In genomic region chr13:20363162-20363561, GRCh38 we compare ENCODE assay signal across 18 cellular contexts.
A peak's percentile ranks its signal among the peaks of the same experiment; 100 is the strongest.
DNase-seq lines count a peak whose midpoint lies in the region; ATAC-seq and TF ChIP-seq lines count a peak whose summit lies in the region.
"Had no signal": no experiment of that assay in that cellular context is flagged by ENCODE, and none has a peak within 500 bp of the region (broad histone marks: within the 10 kb centered on the region; RNA-seq: fewer than 3 reads in every experiment).

No MANE protein-coding gene starts in this region.

- H3K9me2 ChIP-seq in PC-3 (replicated peaks; ENCODE audit: low read length), result no peaks in the 10 kb centered on the region

- H4K20me1 ChIP-seq in PC-3 (ENCODE audit: low read length), result no peaks in the 10 kb centered on the region

- no peaks in the 10 kb centered on the region for H3K36me3 Mint-ChIP-seq in immature natural killer cell
- H3K36me3 Mint-ChIP-seq: CD4-positive, CD25-positive, alpha-beta regulatory T cell had no signal

- no peak overlapping the region for H3K9ac ChIP-seq in PC-3 (ENCODE audit: low read length)

- POLR2A ChIA-PET in PC-3 (lab: Charles Lee; ENCODE audit: unreplicated experiment), result no interaction called here

- no TSS peak for BruUV-seq in PC-3 (replicated peaks; lab: Mats Ljungman, UMichigan)

- TF ChIP-seq CTCF in right atrium auricular region (IDR thresholded peaks at IDR 0.05) (no peak), upper lobe of right lung (IDR thresholded peaks at IDR 0.05) (no peak), PC-3 (conservative IDR thresholded peaks at IDR 0.05; ENCODE audit: low read depth, low read length) (no peak)

- intact Hi-C loops in left cardiac atrium (cut with DNase I) (no loop called here), upper lobe of right lung (cut with DNase I) (no loop called here), PC-3 (cut with micrococcal nuclease) (no loop called here)

- H3K4me1 Mint-ChIP-seq in immature natural killer cell, result peaks cover 12 to 20% of the 10 kb centered on the region in 2 donors
- H3K4me1 Mint-ChIP-seq: B cell had no signal

- H3K9me3 ChIP-seq in right atrium auricular region, result no peaks in the 10 kb centered on the region
- no peaks in the 10 kb centered on the region for H3K9me3 ChIP-seq in upper lobe of right lung
- no peaks in the 10 kb centered on the region for H3K9me3 ChIP-seq in PC-3 (ENCODE audit: low read length)
- H3K9me3 ChIP-seq: A549, Peyer's patch, SJCRH30 had no signal

- DNase-seq in right atrium auricular region (ENCODE audit: low spot score) (peak; percentile 42), left cardiac atrium (no peak), UCSD-AML1 (lab: John Stamatoyannopoulos, UW; ENCODE audit: unreplicated experiment) (peak; percentile 55), immature natural killer cell (peak; percentile 2 to 21 (median 17)), upper lobe of right lung (no peak), PC-3 (no peak)
- DNase-seq: CD4-positive, CD25-positive, alpha-beta regulatory T cell; DMS79; H9; HFFc6; NCI-H187; Peyer's patch; SJCRH30 had no signal

- H3K27me3 Mint-ChIP-seq in immature natural killer cell (ENCODE audit: low read depth in 3 of 3), result peaks cover 1 to 7% (median 6%) of the 10 kb centered on the region in 3 donors

- H3K4me2 ChIP-seq in PC-3 (ENCODE audit: low read length), result no peak overlapping the region
- H3K4me2 ChIP-seq: A549 had no signal

- no peaks in the 10 kb centered on the region for H3K79me2 ChIP-seq in PC-3 (ENCODE audit: low read length)

- H3K4me3 ChIP-seq in right atrium auricular region (no peak overlapping the region), upper lobe of right lung (no peak overlapping the region), PC-3 (ENCODE audit: low read length) (no peak overlapping the region)
- H3K4me3 ChIP-seq: A549, GM12878, Peyer's patch, SJCRH30 had no signal

- no peak for ATAC-seq in left cardiac atrium
- peak; percentile 57 for ATAC-seq in upper lobe of right lung
- no peak for ATAC-seq in HG02885 (IDR thresholded peaks at IDR 0.05; ENCODE audit: poor library complexity, unreplicated experiment)
- no peak for ATAC-seq in PC-3
- no peak for ATAC-seq in HG03097 (IDR thresholded peaks at IDR 0.05; ENCODE audit: low FRiP score, unreplicated experiment)
- ATAC-seq: A549, GM12878 had no signal

- H3K27ac Mint-ChIP-seq in immature natural killer cell, result peak overlapping the region in 2 of 6 donors; percentile 44 to 63
- H3K27ac Mint-ChIP-seq: B cell, HFFc6 had no signal

- CTCF ChIA-PET in PC-3 (lab: Charles Lee), result no interaction called here

- no peaks in the 10 kb centered on the region for H3F3A ChIP-seq in PC-3 (ENCODE audit: low read length, unreplicated experiment)

- H3K4me1 ChIP-seq in right atrium auricular region, result no peaks in the 10 kb centered on the region
- no peaks in the 10 kb centered on the region for H3K4me1 ChIP-seq in upper lobe of right lung
- peaks cover 26% of the 10 kb centered on the region for H3K4me1 ChIP-seq in PC-3 (ENCODE audit: insufficient read depth, low read length)
- H3K4me1 ChIP-seq: Peyer's patch, SJCRH30 had no signal

- H2AFZ ChIP-seq in PC-3 (ENCODE audit: low read length), result no peak overlapping the region

- no peaks in the 10 kb centered on the region for H3K9me3 Mint-ChIP-seq in immature natural killer cell
- H3K9me3 Mint-ChIP-seq: CD4-positive, CD25-positive, alpha-beta regulatory T cell; H9; HFFc6 had no signal

- H3K27me3 ChIP-seq in right atrium auricular region, result no peaks in the 10 kb centered on the region
- no peaks in the 10 kb centered on the region for H3K27me3 ChIP-seq in upper lobe of right lung
- no peaks in the 10 kb centered on the region for H3K27me3 ChIP-seq in PC-3 (ENCODE audit: low read length)
- H3K27me3 ChIP-seq: Peyer's patch, SJCRH30 had no signal

- H3K27ac ChIP-seq in right atrium auricular region (no peak overlapping the region), upper lobe of right lung (no peak overlapping the region), PC-3 (ENCODE audit: low read length) (no peak overlapping the region)
- H3K27ac ChIP-seq: A549, Peyer's patch, SJCRH30 had no signal

- peak overlapping the region in 3 of 5 donors; percentile 14 to 53 (median 51) for H3K4me3 Mint-ChIP-seq in immature natural killer cell
- H3K4me3 Mint-ChIP-seq: B cell; CD4-positive, CD25-positive, alpha-beta regulatory T cell; H9; HFFc6 had no signal

- no peaks in the 10 kb centered on the region for H3K36me3 ChIP-seq in right atrium auricular region
- H3K36me3 ChIP-seq in upper lobe of right lung, result no peaks in the 10 kb centered on the region
- H3K36me3 ChIP-seq in PC-3 (ENCODE audit: low read depth, low read length), result no peaks in the 10 kb centered on the region
- H3K36me3 ChIP-seq: Peyer's patch, SJCRH30 had no signal

Comparison
In these comparisons a context has a peak if more than half of its experiments do, and no peak if none do; other contexts are left out.
1. DNase-seq: peak in right atrium auricular region (single experiment), UCSD-AML1 (single experiment) and immature natural killer cell (3 of 3); none in left cardiac atrium (single experiment), upper lobe of right lung (single experiment) and PC-3 (single experiment).